In genomic region chr13:50011461-50011860, GRCh38 we compare ENCODE assay signal across 1 cellular context.
TF ChIP-seq lines count a peak whose summit lies in the region.

No MANE protein-coding gene starts in this region.

TF ChIP-seq in GM23338, 12 proteins besides CTCF, POLR2A, EP300 and RAD21:
- TF ChIP-seq EZH2 (IDR thresholded peaks at IDR 0.05; ENCODE audit: low read depth, unreplicated experiment): no peak
- TF ChIP-seq STAT1 (IDR thresholded peaks at IDR 0.05; ENCODE audit: unreplicated experiment): no peak
- no peak for TF ChIP-seq POLR2AphosphoS5 (IDR thresholded peaks at IDR 0.05; ENCODE audit: low read depth)
- TF ChIP-seq ZNF331 (CRISPR knock-in tag; IDR thresholded peaks at IDR 0.05; ENCODE audit: low read depth): no peak
- TF ChIP-seq, protein P1, sequence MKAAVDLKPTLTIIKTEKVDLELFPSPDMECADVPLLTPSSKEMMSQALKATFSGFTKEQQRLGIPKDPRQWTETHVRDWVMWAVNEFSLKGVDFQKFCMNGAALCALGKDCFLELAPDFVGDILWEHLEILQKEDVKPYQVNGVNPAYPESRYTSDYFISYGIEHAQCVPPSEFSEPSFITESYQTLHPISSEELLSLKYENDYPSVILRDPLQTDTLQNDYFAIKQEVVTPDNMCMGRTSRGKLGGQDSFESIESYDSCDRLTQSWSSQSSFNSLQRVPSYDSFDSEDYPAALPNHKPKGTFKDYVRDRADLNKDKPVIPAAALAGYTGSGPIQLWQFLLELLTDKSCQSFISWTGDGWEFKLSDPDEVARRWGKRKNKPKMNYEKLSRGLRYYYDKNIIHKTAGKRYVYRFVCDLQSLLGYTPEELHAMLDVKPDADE (IDR thresholded peaks at IDR 0.05): no peak
